ENCODE assay signal across 8 cellular contexts in genomic region chr3:50246517-50246954, GRCh38. TPM values are rescaled to one million over a fixed set of nuclear protein-coding genes. Genes with fewer than 3 reads are reported as not detected.
DNase-seq lines count a peak whose midpoint lies in the region; ATAC-seq and TF ChIP-seq lines count a peak whose summit lies in the region.

No MANE protein-coding gene starts in this region.

- POLR2A ChIA-PET in activated CD4-positive, alpha-beta memory T cell treated with anti-CD3 and anti-CD28 coated beads for 36 hours (lab: Charles Lee) = interaction anchor here (0.5 to 1.7 kb wide), 11 partner anchors 9 to 306 kb away, joined by 3 to 18 read pairs (median 6); partner anchors contain the start of genes GNAI2, HYAL3, IFRD2 and NAA80

- peaks cover 3% of the 10 kb centered on the region; the same call in 1 of the 2 replicates for H3F3A ChIP-seq in Loucy (ENCODE audit: low read depth)

- peaks cover 96% of the 10 kb centered on the region for H3K79me2 ChIP-seq in Loucy (ENCODE audit: insufficient read depth, low read length)

- ATAC-seq in GM21619 (IDR thresholded peaks at IDR 0.05; ENCODE audit: unreplicated experiment) = peak; percentile 43
- ATAC-seq in natural killer cell treated with Interleukin-12 subunit alpha and Interleukin-12 subunit beta and Interleukin-15 and Interleukin-18, amount 100 ng/mL, for 72 hours = peak; percentile 89 to 90

- H3K4me3 ChIP-seq in Loucy (ENCODE audit: low read length, poor library complexity, severe bottlenecking) (peak overlapping the region; percentile 75), stomach smooth muscle (ENCODE audit: low read length in 2 of 2) (peak overlapping the region in 1 of 2 donors; percentile 68)
- H3K4me3 ChIP-seq in effector memory CD4-positive, alpha-beta T cell (ENCODE audit: insufficient read depth, low read depth, low read length, poor library complexity, severe bottlenecking) = peak overlapping the region; percentile 23

- no peaks in the 10 kb centered on the region for H3K27me3 ChIP-seq in Loucy (ENCODE audit: insufficient read depth, low read length, poor library complexity, severe bottlenecking)
- H3K27me3 ChIP-seq in effector memory CD4-positive, alpha-beta T cell (replicated peaks; ENCODE audit: control insufficient read depth, insufficient read depth, low read length, poor library complexity, severe bottlenecking) = no peaks in the 10 kb centered on the region
- no peaks in the 10 kb centered on the region for H3K27me3 ChIP-seq in stomach smooth muscle (ENCODE audit: control insufficient read depth in 1 of 2, insufficient read depth in 2 of 2, low read length in 2 of 2)

- peaks cover 95% of the 10 kb centered on the region for H4K20me1 ChIP-seq in Loucy (ENCODE audit: insufficient read depth, low read length, poor library complexity, severe bottlenecking)

- peak overlapping the region; percentile 96 for H3K27ac Mint-ChIP-seq in activated CD4-positive, alpha-beta memory T cell treated with anti-CD3 and anti-CD28 coated beads for 36 hours
- peak overlapping the region; percentile 97 to 99 for H3K27ac Mint-ChIP-seq in natural killer cell treated with Interleukin-12 subunit alpha and Interleukin-12 subunit beta and Interleukin-15 and Interleukin-18, amount 100 ng/mL, for 72 hours

- no peaks in the 10 kb centered on the region for H3K9me2 ChIP-seq in Loucy (replicated peaks; ENCODE audit: low read depth, low read length)

- CTCF ChIA-PET in activated CD4-positive, alpha-beta memory T cell treated with anti-CD3 and anti-CD28 coated beads for 36 hours (lab: Charles Lee) = interaction anchor here (0.5 to 9.5 kb wide), 32 partner anchors 12 to 901 kb away, joined by 3 to 307 read pairs (median 6); partner anchors contain the start of genes GNAI2, GNAT1, HYAL3 and IFRD2

- peaks cover 43% of the 10 kb centered on the region; the same call in 1 of the 2 replicates for H3K36me3 ChIP-seq in Loucy (ENCODE audit: insufficient read depth, low read length)
- peaks cover 25% of the 10 kb centered on the region for H3K36me3 ChIP-seq in effector memory CD4-positive, alpha-beta T cell (ENCODE audit: control insufficient read depth, insufficient read depth, low read length)
- H3K36me3 ChIP-seq in stomach smooth muscle (ENCODE audit: control insufficient read depth in 2 of 2, insufficient read depth in 2 of 2, low read length in 2 of 2) = peaks cover 0 to 8% of the 10 kb centered on the region in 2 donors

- no peaks in the 10 kb centered on the region for H3K27me3 Mint-ChIP-seq in activated CD4-positive, alpha-beta memory T cell treated with anti-CD3 and anti-CD28 coated beads for 36 hours
- H3K27me3 Mint-ChIP-seq in natural killer cell treated with Interleukin-12 subunit alpha and Interleukin-12 subunit beta and Interleukin-15 and Interleukin-18, amount 100 ng/mL, for 72 hours = no peaks in the 10 kb centered on the region

- peak overlapping the region; percentile 84 for H3K27ac ChIP-seq in effector memory CD4-positive, alpha-beta T cell (ENCODE audit: insufficient read depth, low read length, poor library complexity, severe bottlenecking)
- peak overlapping the region; percentile 58 for H3K27ac ChIP-seq in stomach smooth muscle (ENCODE audit: low read length)

- no peaks in the 10 kb centered on the region for H3K9me3 ChIP-seq in Loucy (ENCODE audit: insufficient read depth, low read depth, low read length)
- no peaks in the 10 kb centered on the region for H3K9me3 ChIP-seq in effector memory CD4-positive, alpha-beta T cell (ENCODE audit: control insufficient read depth, low read length)
- no peaks in the 10 kb centered on the region for H3K9me3 ChIP-seq in stomach smooth muscle (ENCODE audit: control insufficient read depth in 2 of 2, low read length in 2 of 2)

- H3K4me1 ChIP-seq in Loucy (ENCODE audit: insufficient read depth, low read length, poor library complexity, severe bottlenecking) (peaks cover 42% of the 10 kb centered on the region), stomach smooth muscle (ENCODE audit: control insufficient read depth, insufficient read depth, low read length) (peaks cover 85% of the 10 kb centered on the region)
- peaks cover 66% of the 10 kb centered on the region for H3K4me1 ChIP-seq in effector memory CD4-positive, alpha-beta T cell (ENCODE audit: control insufficient read depth, insufficient read depth, low read length, poor library complexity, severe bottlenecking)

- TF ChIP-seq CTCF in Loucy (conservative IDR thresholded peaks at IDR 0.05; ENCODE audit: low read length) = no peak

- H2AFZ ChIP-seq in Loucy (ENCODE audit: low read length) = no peak overlapping the region

- DNase-seq in CD1c-positive myeloid dendritic cell (ENCODE audit: extremely low spot score) (peak; percentile 90), ecto neural progenitor cell (ENCODE audit: low spot score) (no peak)
- DNase-seq in activated CD4-positive, alpha-beta memory T cell treated with anti-CD3 and anti-CD28 coated beads for 36 hours = peak; percentile 94
- DNase-seq in effector memory CD4-positive, alpha-beta T cell = peak; percentile 71 to 72 (median 71)
- DNase-seq in natural killer cell treated with Interleukin-12 subunit alpha and Interleukin-12 subunit beta and Interleukin-15 and Interleukin-18, amount 100 ng/mL, for 72 hours (ENCODE audit: low spot score) = peak; percentile 87

- no peaks in the 10 kb centered on the region for H3K9me3 Mint-ChIP-seq in activated CD4-positive, alpha-beta memory T cell treated with anti-CD3 and anti-CD28 coated beads for 36 hours
- no peaks in the 10 kb centered on the region for H3K9me3 Mint-ChIP-seq in natural killer cell treated with Interleukin-12 subunit alpha and Interleukin-12 subunit beta and Interleukin-15 and Interleukin-18, amount 100 ng/mL, for 72 hours

- H3K36me3 Mint-ChIP-seq in activated CD4-positive, alpha-beta memory T cell treated with anti-CD3 and anti-CD28 coated beads for 36 hours = peaks cover 18% of the 10 kb centered on the region
- no peaks in the 10 kb centered on the region for H3K36me3 Mint-ChIP-seq in natural killer cell treated with Interleukin-12 subunit alpha and Interleukin-12 subunit beta and Interleukin-15 and Interleukin-18, amount 100 ng/mL, for 72 hours

- peak overlapping the region; percentile 86 for H3K4me2 ChIP-seq in Loucy (ENCODE audit: low read depth, low read length, poor library complexity, severe bottlenecking)

- peak overlapping the region; percentile 66 for H3K9ac ChIP-seq in Loucy (ENCODE audit: low read depth, low read length, poor library complexity, severe bottlenecking)
- peak overlapping the region in 1 of 2 donors; percentile 21 for H3K9ac ChIP-seq in stomach smooth muscle (ENCODE audit: low read length in 2 of 2)

- peak overlapping the region; percentile 77 for H3K4me3 Mint-ChIP-seq in activated CD4-positive, alpha-beta memory T cell treated with anti-CD3 and anti-CD28 coated beads for 36 hours
- H3K4me3 Mint-ChIP-seq in natural killer cell treated with Interleukin-12 subunit alpha and Interleukin-12 subunit beta and Interleukin-15 and Interleukin-18, amount 100 ng/mL, for 72 hours = peak overlapping the region; percentile 66

- peaks cover 82% of the 10 kb centered on the region for H3K4me1 Mint-ChIP-seq in activated CD4-positive, alpha-beta memory T cell treated with anti-CD3 and anti-CD28 coated beads for 36 hours (ENCODE audit: low read depth)
- peaks cover 61 to 73% of the 10 kb centered on the region in 2 donors for H3K4me1 Mint-ChIP-seq in natural killer cell treated with Interleukin-12 subunit alpha and Interleukin-12 subunit beta and Interleukin-15 and Interleukin-18, amount 100 ng/mL, for 72 hours (ENCODE audit: low read depth in 2 of 2)

- intact Hi-C loops in activated CD4-positive, alpha-beta memory T cell treated with anti-CD3 and anti-CD28 coated beads for 36 hours (cut with micrococcal nuclease) = loop anchor here (1.0 kb wide), 6 partner anchors 8 to 53 kb away; partner anchors contain the start of genes HYAL3, IFRD2 and NAA80

RNA-seq across cellular contexts. Expression of gene GNAI2, which starts 10.5 kb away (rescaled TPM):
- 100 to 1,000 TPM; 346 to 349 TPM for total RNA-seq in activated CD4-positive, alpha-beta memory T cell treated with anti-CD3 and anti-CD28 coated beads for 36 hours
- 100 to 1,000 TPM; 331 to 413 TPM for total RNA-seq in natural killer cell treated with Interleukin-12 subunit alpha and Interleukin-12 subunit beta and Interleukin-15 and Interleukin-18, amount 100 ng/mL, for 72 hours

RNA-seq across cellular contexts. Expression of gene SEMA3B, which starts 22.4 kb away (rescaled TPM):
- total RNA-seq in activated CD4-positive, alpha-beta memory T cell treated with anti-CD3 and anti-CD28 coated beads for 36 hours = under 1 TPM; 0.86 to 0.97 TPM
- 1 to 10 TPM in 1 of 2 donors, under 1 TPM in 1; 0.89 to 1.2 TPM for total RNA-seq in natural killer cell treated with Interleukin-12 subunit alpha and Interleukin-12 subunit beta and Interleukin-15 and Interleukin-18, amount 100 ng/mL, for 72 hours

RNA-seq across cellular contexts. Expression of gene LSMEM2, which starts 32.4 kb away (rescaled TPM):
- total RNA-seq in activated CD4-positive, alpha-beta memory T cell treated with anti-CD3 and anti-CD28 coated beads for 36 hours = not detected
- total RNA-seq in natural killer cell treated with Interleukin-12 subunit alpha and Interleukin-12 subunit beta and Interleukin-15 and Interleukin-18, amount 100 ng/mL, for 72 hours = not detected

RNA-seq across cellular contexts. Expression of gene SLC38A3, which starts 41.5 kb away (rescaled TPM):
- not detected for total RNA-seq in activated CD4-positive, alpha-beta memory T cell treated with anti-CD3 and anti-CD28 coated beads for 36 hours
- total RNA-seq in natural killer cell treated with Interleukin-12 subunit alpha and Interleukin-12 subunit beta and Interleukin-15 and Interleukin-18, amount 100 ng/mL, for 72 hours = not detected

RNA-seq across cellular contexts. Expression of gene IFRD2, which starts 45.7 kb away (rescaled TPM):
- total RNA-seq in activated CD4-positive, alpha-beta memory T cell treated with anti-CD3 and anti-CD28 coated beads for 36 hours = 100 to 1,000 TPM; 111 to 112 TPM
- total RNA-seq in natural killer cell treated with Interleukin-12 subunit alpha and Interleukin-12 subunit beta and Interleukin-15 and Interleukin-18, amount 100 ng/mL, for 72 hours = 100 to 1,000 TPM in 1 of 2 donors, 10 to 100 TPM in 1; 84.2 to 225 TPM
